Comparison of ENCODE assay signal across 31 cellular contexts in the genomic region with DNA sequence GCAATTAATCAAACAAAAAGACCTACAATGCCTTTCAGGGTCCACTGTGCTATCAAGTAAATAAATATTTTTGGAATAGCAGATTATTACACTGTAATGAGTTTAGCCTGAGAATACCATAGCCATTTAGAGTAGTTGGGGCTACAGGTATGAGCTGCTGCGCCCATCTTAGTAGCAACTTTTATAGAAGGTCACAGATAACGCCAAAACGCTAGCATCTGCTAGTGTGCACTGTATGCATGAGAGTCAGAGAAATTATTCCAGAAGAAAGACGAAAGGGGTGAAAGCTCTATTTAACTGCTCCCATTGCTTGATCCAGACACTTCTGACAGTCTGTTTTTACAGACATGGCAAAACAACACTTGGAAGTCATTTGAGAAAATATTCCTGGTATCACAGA.
"Had no signal": no experiment of that assay in that cellular context is flagged by ENCODE, and none has a peak within 500 bp of the region (broad histone marks: within the 10 kb centered on the region; RNA-seq: fewer than 3 reads in every experiment).

No MANE protein-coding gene starts in this region.

- H3K4me2 ChIP-seq: PC-9 had no signal

- H3K4me3 ChIP-seq: PC-9 had no signal

- H3K27me3 ChIP-seq: brain microvascular endothelial cell had no signal

- H3K27ac Mint-ChIP-seq: activated CD4-positive, alpha-beta T cell treated with anti-CD3 and anti-CD28 coated beads, Interleukin-2, amount 10 ng/mL, durations not matched to agents 24 days and 14 days; activated CD8-positive, alpha-beta T cell treated with anti-CD3 and anti-CD28 coated beads for 36 hours; activated naive CD8-positive, alpha-beta T cell treated with anti-CD3 and anti-CD28 coated beads for 36 hours; activated T-cell treated with anti-CD3 and anti-CD28 coated beads, Interleukin-2, amount 50 U/mL, for 72 hours; activated T-helper 17 cell treated with anti-CD3 and anti-CD28 coated beads, Interleukin-2, amount 50 U/mL, for 72 hours had no signal

- DNase-seq: activated CD4-positive, alpha-beta T cell treated with anti-CD3 and anti-CD28 coated beads, Interleukin-2, amount 10 ng/mL, durations not matched to agents 24 days and 14 days; activated CD4-positive, alpha-beta T cell treated with anti-CD3 and anti-CD28 coated beads, Interleukin-2, amount 50 U/mL, for 4 hours; activated CD8-positive, alpha-beta T cell treated with anti-CD3 and anti-CD28 coated beads for 36 hours; activated effector memory CD4-positive, alpha-beta T cell treated with anti-CD3 and anti-CD28 coated beads, Interleukin-2, amount 50 U/mL, for 16 hours; activated naive CD4-positive, alpha-beta T cell; activated naive CD4-positive, alpha-beta T cell treated with anti-CD3 and anti-CD28 coated beads, Interleukin-2, amount 50 U/mL, for 16 hours; activated naive CD8-positive, alpha-beta T cell treated with anti-CD3 and anti-CD28 coated beads for 36 hours; activated T-cell treated with anti-CD3 and anti-CD28 coated beads, Interleukin-2, amount 50 U/mL, for 1 hour; activated T-cell treated with anti-CD3 and anti-CD28 coated beads, Interleukin-2, amount 50 U/mL, for 72 hours; amniotic stem cell; aorta; brain microvascular endothelial cell; central memory CD4-positive, alpha-beta T cell; Kasumi-1; MM.1S; MV-4-11; NCI-H1092; NCI-H1436 treated with DMSO at 0.1 percent for 48 hours; NCI-H1694 treated with DMSO at 0.1 percent for 48 hours; NCI-H2029; NCI-H345; NCI-H524 treated with DMSO at 0.1 percent for 48 hours; PC-9; SIG-M5; SW 1271; T-helper 1 cell; T1000; WERI-Rb-1 had no signal

- ATAC-seq: activated CD8-positive, alpha-beta T cell treated with anti-CD3 and anti-CD28 coated beads for 36 hours; activated T-cell treated with anti-CD3 and anti-CD28 coated beads, Interleukin-2, amount 50 U/mL, for 72 hours; activated T-helper 17 cell treated with anti-CD3 and anti-CD28 coated beads, Interleukin-2, amount 50 U/mL, for 72 hours; Right ventricle myocardium inferior had no signal

- H3K36me3 ChIP-seq: brain microvascular endothelial cell, WERI-Rb-1 had no signal

- H2AFZ ChIP-seq: PC-9 had no signal

- H3K36me3 Mint-ChIP-seq: activated naive CD8-positive, alpha-beta T cell treated with anti-CD3 and anti-CD28 coated beads for 36 hours had no signal

- H3K9me3 Mint-ChIP-seq: activated CD4-positive, alpha-beta T cell treated with anti-CD3 and anti-CD28 coated beads, Interleukin-2, amount 10 ng/mL, durations not matched to agents 24 days and 14 days; activated CD8-positive, alpha-beta T cell treated with anti-CD3 and anti-CD28 coated beads for 36 hours; activated naive CD8-positive, alpha-beta T cell treated with anti-CD3 and anti-CD28 coated beads for 36 hours; activated T-cell treated with anti-CD3 and anti-CD28 coated beads, Interleukin-2, amount 50 U/mL, for 72 hours; activated T-helper 17 cell treated with anti-CD3 and anti-CD28 coated beads, Interleukin-2, amount 50 U/mL, for 72 hours had no signal

- H3K4me3 Mint-ChIP-seq: activated CD4-positive, alpha-beta T cell treated with anti-CD3 and anti-CD28 coated beads, Interleukin-2, amount 10 ng/mL, durations not matched to agents 24 days and 14 days; activated CD8-positive, alpha-beta T cell treated with anti-CD3 and anti-CD28 coated beads for 36 hours; activated naive CD8-positive, alpha-beta T cell treated with anti-CD3 and anti-CD28 coated beads for 36 hours; activated T-cell treated with anti-CD3 and anti-CD28 coated beads, Interleukin-2, amount 50 U/mL, for 72 hours; activated T-helper 17 cell treated with anti-CD3 and anti-CD28 coated beads, Interleukin-2, amount 50 U/mL, for 72 hours had no signal

- H3K27ac ChIP-seq: brain microvascular endothelial cell, PC-9, RWPE1, WERI-Rb-1 had no signal

- H3K4me1 Mint-ChIP-seq: activated CD4-positive, alpha-beta T cell treated with anti-CD3 and anti-CD28 coated beads, Interleukin-2, amount 10 ng/mL, durations not matched to agents 24 days and 14 days; activated naive CD8-positive, alpha-beta T cell treated with anti-CD3 and anti-CD28 coated beads for 36 hours; activated T-helper 17 cell treated with anti-CD3 and anti-CD28 coated beads, Interleukin-2, amount 50 U/mL, for 72 hours had no signal
